ENCODE assay signal across 9 cellular contexts in the genomic region with DNA sequence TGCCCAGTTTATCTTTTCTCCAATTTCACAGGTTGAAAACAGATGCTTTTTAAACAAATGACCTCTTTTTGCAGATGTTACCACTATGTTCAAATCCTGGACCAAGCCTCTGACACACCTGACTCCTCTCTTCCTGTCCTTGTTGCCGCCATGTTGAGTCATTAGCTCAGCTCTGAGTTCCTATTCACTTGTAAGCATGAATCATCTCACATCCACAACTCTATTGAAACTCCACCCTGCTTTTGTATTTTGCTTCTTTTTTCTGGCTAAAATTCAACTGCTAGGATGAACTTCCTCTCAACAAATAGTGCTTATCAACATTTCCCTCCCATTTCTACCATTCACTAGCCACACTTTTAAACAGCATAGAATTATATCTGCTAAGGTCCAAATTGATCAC. TPM values are rescaled to one million over a fixed set of nuclear protein-coding genes. Genes with fewer than 3 reads are reported as not detected.
DNase-seq lines count a peak whose midpoint lies in the region; ATAC-seq, FAIRE-seq and TF ChIP-seq lines count a peak whose summit lies in the region.
"Had no signal": no experiment of that assay in that cellular context is flagged by ENCODE, and none has a peak within 500 bp of the region (broad histone marks: within the 10 kb centered on the region; RNA-seq: fewer than 3 reads in every experiment).

No MANE protein-coding gene starts in this region.

- H3K36me3 Mint-ChIP-seq in CD14-positive monocyte: peaks cover 9 to 27% of the 10 kb centered on the region in 2 donors
- peaks cover 70% of the 10 kb centered on the region for H3K36me3 Mint-ChIP-seq in stimulated activated naive CD8-positive, alpha-beta T cell treated with anti-CD3 and anti-CD28 coated beads, Interleukin-15, Interleukin-2, amounts not matched to agents 100 ng/mL and 50 ng/mL, for 24 hours (ENCODE audit: low read depth)

- DNase-seq in CD14-positive monocyte (ENCODE audit: low spot score) (peak; percentile 76), NCI-H460 (ENCODE audit: extremely low read depth, low read depth) (peak; percentile 30), amniotic stem cell (lab: John Stamatoyannopoulos, UW) (peak; percentile 56), HepG2 (ENCODE audit: low spot score) (peak; percentile 53), NCI-H2227 (lab: John Stamatoyannopoulos, UW; ENCODE audit: unreplicated experiment) (no peak), KG1 (lab: John Stamatoyannopoulos, UW) (no peak)

- TF ChIP-seq CTCF in CD14-positive monocyte (IDR thresholded peaks at IDR 0.05) (no peak), HepG2 (CRISPR knock-in tag; IDR thresholded peaks at IDR 0.05) (no peak)

- in situ Hi-C loops in HepG2 (cut with HindIII; ENCODE audit: extremely low pct_ligation_motif_present, low pct_unique_long_range_greater_than_20kb): no loop called here

- no peaks in the 10 kb centered on the region; a peak in 2 of 5 replicates for H3K36me3 ChIP-seq in HepG2 (replicated peaks in 1 of 2; ENCODE audit: control insufficient read depth in 1 of 2, insufficient read depth in 2 of 2, low read length in 2 of 2)

- H3K27me3 ChIP-seq in HepG2 (ENCODE audit: control insufficient read depth in 1 of 2, insufficient read depth in 2 of 2, low read length in 2 of 2): no peaks in the 10 kb centered on the region; a peak in 1 of 5 replicates

- no peak for TF ChIP-seq RAD21 in HepG2 (CRISPR knock-in tag; IDR thresholded peaks at IDR 0.05)

- peak overlapping the region; percentile 45 to 69 for H3K4me3 Mint-ChIP-seq in CD14-positive monocyte
- peak overlapping the region; percentile 86 for H3K4me3 Mint-ChIP-seq in stimulated activated naive CD8-positive, alpha-beta T cell treated with anti-CD3 and anti-CD28 coated beads, Interleukin-15, Interleukin-2, amounts not matched to agents 100 ng/mL and 50 ng/mL, for 24 hours

- no TSS peak for BruUV-seq in HepG2 (replicated peaks; lab: Mats Ljungman, UMichigan)

- FAIRE-seq in HepG2 (lab: Jason Lieb, UNC): no peak

- TF ChIP-seq POLR2A in HepG2 (IDR thresholded peaks at IDR 0.05; ENCODE audit: insufficient read depth in 1 of 2, low read depth in 2 of 2, low read length in 2 of 2): no peak

- H3K27ac Mint-ChIP-seq in CD14-positive monocyte: peak overlapping the region; percentile 89 to 94 (median 90)
- H3K27ac Mint-ChIP-seq in stimulated activated naive CD8-positive, alpha-beta T cell treated with anti-CD3 and anti-CD28 coated beads, Interleukin-15, Interleukin-2, amounts not matched to agents 100 ng/mL and 50 ng/mL, for 24 hours: peak overlapping the region; percentile 86

- H3K9ac ChIP-seq in HepG2 (ENCODE audit: insufficient read depth, low read depth, low read length): peak overlapping the region; percentile 46

- no peaks in the 10 kb centered on the region for H3K9me3 Mint-ChIP-seq in CD14-positive monocyte
- no peaks in the 10 kb centered on the region for H3K9me3 Mint-ChIP-seq in stimulated activated naive CD8-positive, alpha-beta T cell treated with anti-CD3 and anti-CD28 coated beads, Interleukin-15, Interleukin-2, amounts not matched to agents 100 ng/mL and 50 ng/mL, for 24 hours

- H3K4me1 ChIP-seq in HepG2 (ENCODE audit: insufficient read depth, low read length): peaks cover 68% of the 10 kb centered on the region

- CTCF ChIA-PET in HepG2 (lab: Yijun Ruan, JAX; ENCODE audit: low intra/inter-chr PET ratio, low total read pairs): no interaction called here

- 71% methylated on average over 1 of the region's 1 CpG for WGBS in HepG2 (ENCODE audit: low lambda C conversion rate)

- peak overlapping the region; percentile 76 for H3K4me2 ChIP-seq in HepG2 (ENCODE audit: low read depth, low read length)

- H3K9me3 ChIP-seq in HepG2 (ENCODE audit: low read length): no peaks in the 10 kb centered on the region

- peaks cover 45% of the 10 kb centered on the region for H3K4me1 Mint-ChIP-seq in CD14-positive monocyte
- H3K4me1 Mint-ChIP-seq in stimulated activated naive CD8-positive, alpha-beta T cell treated with anti-CD3 and anti-CD28 coated beads, Interleukin-15, Interleukin-2, amounts not matched to agents 100 ng/mL and 50 ng/mL, for 24 hours (ENCODE audit: low read depth): peaks cover 66% of the 10 kb centered on the region

- peak overlapping the region; percentile 11 to 98 (median 53); a peak in 4 of 6 replicates for H3K4me3 ChIP-seq in HepG2 (replicated peaks in 1 of 3; ENCODE audit: insufficient read depth in 1 of 3, low read depth in 2 of 3, low read length in 3 of 3)

- H2AFZ ChIP-seq in HepG2 (ENCODE audit: low read length): no peak overlapping the region

- H3K27me3 Mint-ChIP-seq in CD14-positive monocyte (ENCODE audit: low read depth in 3 of 3): peaks cover 2% of the 10 kb centered on the region in 3 donors
- H3K27me3 Mint-ChIP-seq in stimulated activated naive CD8-positive, alpha-beta T cell treated with anti-CD3 and anti-CD28 coated beads, Interleukin-15, Interleukin-2, amounts not matched to agents 100 ng/mL and 50 ng/mL, for 24 hours: no peaks in the 10 kb centered on the region

- no peak for TF ChIP-seq EP300 in HepG2 (IDR thresholded peaks at IDR 0.05; ENCODE audit: low read depth in 2 of 2, low read length in 2 of 2)
- TF ChIP-seq EP300 in HepG2 (CRISPR knock-in tag; IDR thresholded peaks at IDR 0.05; ENCODE audit: borderline replicate concordance): no peak

- POLR2A ChIA-PET in HepG2 (lab: Yijun Ruan, JAX): interaction anchor here (1.0 to 9.9 kb wide), 5 partner anchors 10 to 623 kb away, joined by 3 to 102 read pairs (median 5); partner anchors contain the start of genes GTPBP1, RPL3 and TOMM22

- peaks cover 5% of the 10 kb centered on the region; the same call in 1 of the 2 replicates for H4K20me1 ChIP-seq in HepG2 (ENCODE audit: insufficient read depth, low read length)

- peaks cover 61% of the 10 kb centered on the region for H3K79me2 ChIP-seq in HepG2 (ENCODE audit: insufficient read depth, low read length)

- no peak for ATAC-seq in HepG2
- no peak for ATAC-seq in GM18502 (IDR thresholded peaks at IDR 0.05; ENCODE audit: poor library complexity, unreplicated experiment)

- intact Hi-C loops in CD14-positive monocyte (cut with micrococcal nuclease): no loop called here
- intact Hi-C loops in HepG2 (cut with micrococcal nuclease; ENCODE audit: unreplicated experiment): no loop called here

- H3K27ac ChIP-seq in HepG2 (ENCODE audit: extremely low read length, insufficient read depth, low read length): peak overlapping the region; percentile 62

RNA-seq across cellular contexts. Expression of gene JOSD1, which starts 4.1 kb away (rescaled TPM):
- polyA plus RNA-seq in CD14-positive monocyte: 1 to 10 TPM; 7.1 to 7.2 TPM
- 42.8 and 49.9 TPM in 2 replicates for total RNA-seq in NCI-H460 (2014; rRNA removed; shearing (Covaris generic))
- polyA plus RNA-seq in NCI-H460 (2014; cell fraction: nucleus; rRNA removed): 44.7 and 98.5 TPM in 2 replicates
- 30.6 and 31.7 TPM in 2 replicates for total RNA-seq in HepG2 (2016; rRNA removed; fragmentation: Illumina TruSeq; extraction: Trizol)
- total RNA-seq in HepG2 (2016; cell fraction: cytosol; rRNA removed; fragmentation: Illumina TruSeq; extraction: Trizol; ENCODE audit: low read depth): 8.1 and 9.2 TPM in 2 replicates
- total RNA-seq in HepG2 (2016; cell fraction: insoluble cytoplasmic fraction; rRNA removed; fragmentation: Illumina TruSeq; extraction: Trizol): 26.6 and 29.1 TPM in 2 replicates
- 33.4 and 36.1 TPM in 2 replicates for total RNA-seq in HepG2 (2016; cell fraction: membrane; rRNA removed; fragmentation: Illumina TruSeq; extraction: Trizol)
- 17.6 and 22.7 TPM in 2 replicates for total RNA-seq in HepG2 (2016; cell fraction: nucleus; rRNA removed; fragmentation: Illumina TruSeq; extraction: Trizol)
- polyA plus RNA-seq in HepG2 (2011; rRNA removed): 38.4 and 44.5 TPM in 2 replicates
- 39.7 and 45.2 TPM in 2 replicates for polyA plus RNA-seq in HepG2 (2011; cell fraction: cytosol; rRNA removed)
- polyA plus RNA-seq in HepG2 (2011; cell fraction: nucleus; rRNA removed): 36.9 and 44.6 TPM in 2 replicates
- 28.7 and 33.3 TPM in 2 replicates for polyA plus RNA-seq in HepG2 (2012)
- 7.4 and 8.3 TPM in 2 replicates for polyA plus RNA-seq in HepG2 (2016; cell fraction: cytosol; fragmentation: Illumina TruSeq; extraction: Trizol; ENCODE audit: low read depth)
- polyA plus RNA-seq in HepG2 (2016; cell fraction: insoluble cytoplasmic fraction; fragmentation: Illumina TruSeq; extraction: Trizol; ENCODE audit: low read depth): 28.7 and 31.1 TPM in 2 replicates
- polyA plus RNA-seq in HepG2 (2016; cell fraction: membrane; fragmentation: Illumina TruSeq; extraction: Trizol; ENCODE audit: low read depth): 21.8 and 25.8 TPM in 2 replicates
- 40.7 and 49.6 TPM in 2 replicates for polyA plus RNA-seq in HepG2 (2016; cell fraction: nucleus; fragmentation: Illumina TruSeq; extraction: Trizol; ENCODE audit: insufficient read depth, low read depth)
- polyA minus RNA-seq in HepG2 (2011; rRNA and poly(A)+ RNA removed; ENCODE audit: low replicate concordance): 51.9 and 81.6 TPM in 2 replicates
- 20.5 and 24.2 TPM in 2 replicates for polyA minus RNA-seq in HepG2 (2011; cell fraction: cytosol; rRNA and poly(A)+ RNA removed)
- polyA minus RNA-seq in HepG2 (2011; cell fraction: nucleus; rRNA and poly(A)+ RNA removed): 25.5 and 25.6 TPM in 2 replicates

RNA-seq across cellular contexts. Expression of gene GTPBP1, which starts 9.1 kb away (rescaled TPM):
- polyA plus RNA-seq in CD14-positive monocyte (10 to 100 TPM in 1 of 2 donors, 1 to 10 TPM in 1; 6.7 to 12.7 TPM), HepG2 (2011; rRNA removed) (27.0 and 34.6 TPM in 2 replicates)
- total RNA-seq in NCI-H460 (2014; rRNA removed; shearing (Covaris generic)): 9.8 and 12.3 TPM in 2 replicates
- 9.4 and 21.0 TPM in 2 replicates for polyA plus RNA-seq in NCI-H460 (2014; cell fraction: nucleus; rRNA removed)
- 22.3 and 24.6 TPM in 2 replicates for total RNA-seq in HepG2 (2016; rRNA removed; fragmentation: Illumina TruSeq; extraction: Trizol)
- 9.4 and 11.9 TPM in 2 replicates for total RNA-seq in HepG2 (2016; cell fraction: cytosol; rRNA removed; fragmentation: Illumina TruSeq; extraction: Trizol; ENCODE audit: low read depth)
- total RNA-seq in HepG2 (2016; cell fraction: insoluble cytoplasmic fraction; rRNA removed; fragmentation: Illumina TruSeq; extraction: Trizol): 22.2 and 23.5 TPM in 2 replicates
- 10.5 and 13.9 TPM in 2 replicates for total RNA-seq in HepG2 (2016; cell fraction: membrane; rRNA removed; fragmentation: Illumina TruSeq; extraction: Trizol)
- 28.5 and 30.6 TPM in 2 replicates for total RNA-seq in HepG2 (2016; cell fraction: nucleus; rRNA removed; fragmentation: Illumina TruSeq; extraction: Trizol)
- 12.2 TPM in 2 replicates for polyA plus RNA-seq in HepG2 (2011; cell fraction: cytosol; rRNA removed)
- polyA plus RNA-seq in HepG2 (2011; cell fraction: nucleus; rRNA removed): 95.6 and 97.7 TPM in 2 replicates
- polyA plus RNA-seq in HepG2 (2012): 27.1 and 32.6 TPM in 2 replicates
- polyA plus RNA-seq in HepG2 (2016; cell fraction: cytosol; fragmentation: Illumina TruSeq; extraction: Trizol; ENCODE audit: low read depth): 1.9 and 2.1 TPM in 2 replicates
- polyA plus RNA-seq in HepG2 (2016; cell fraction: insoluble cytoplasmic fraction; fragmentation: Illumina TruSeq; extraction: Trizol; ENCODE audit: low read depth): 11.2 and 13.8 TPM in 2 replicates
- polyA plus RNA-seq in HepG2 (2016; cell fraction: membrane; fragmentation: Illumina TruSeq; extraction: Trizol; ENCODE audit: low read depth): 4.8 and 5.6 TPM in 2 replicates
- 23.2 and 23.4 TPM in 2 replicates for polyA plus RNA-seq in HepG2 (2016; cell fraction: nucleus; fragmentation: Illumina TruSeq; extraction: Trizol; ENCODE audit: insufficient read depth, low read depth)
- 58.7 and 59.1 TPM in 2 replicates for polyA minus RNA-seq in HepG2 (2011; rRNA and poly(A)+ RNA removed; ENCODE audit: low replicate concordance)
- polyA minus RNA-seq in HepG2 (2011; cell fraction: cytosol; rRNA and poly(A)+ RNA removed): 15.1 and 17.8 TPM in 2 replicates
- 81.0 and 88.9 TPM in 2 replicates for polyA minus RNA-seq in HepG2 (2011; cell fraction: nucleus; rRNA and poly(A)+ RNA removed)

RNA-seq across cellular contexts. Expression of gene TOMM22, which starts 14.8 kb away (rescaled TPM):
- polyA plus RNA-seq in CD14-positive monocyte (10 to 100 TPM; 58.0 to 71.4 TPM), HepG2 (2011; rRNA removed) (37.3 and 46.9 TPM in 2 replicates)
- total RNA-seq in NCI-H460 (2014; rRNA removed; shearing (Covaris generic)): 26.1 and 28.5 TPM in 2 replicates
- polyA plus RNA-seq in NCI-H460 (2014; cell fraction: nucleus; rRNA removed): 47.3 and 73.4 TPM in 2 replicates
- total RNA-seq in HepG2 (2016; rRNA removed; fragmentation: Illumina TruSeq; extraction: Trizol): 118 and 143 TPM in 2 replicates
- 46.5 and 54.3 TPM in 2 replicates for total RNA-seq in HepG2 (2016; cell fraction: cytosol; rRNA removed; fragmentation: Illumina TruSeq; extraction: Trizol; ENCODE audit: low read depth)
- total RNA-seq in HepG2 (2016; cell fraction: insoluble cytoplasmic fraction; rRNA removed; fragmentation: Illumina TruSeq; extraction: Trizol): 112 and 138 TPM in 2 replicates
- 120 and 127 TPM in 2 replicates for total RNA-seq in HepG2 (2016; cell fraction: membrane; rRNA removed; fragmentation: Illumina TruSeq; extraction: Trizol)
- total RNA-seq in HepG2 (2016; cell fraction: nucleus; rRNA removed; fragmentation: Illumina TruSeq; extraction: Trizol): 42.3 and 47.4 TPM in 2 replicates
- polyA plus RNA-seq in HepG2 (2011; cell fraction: cytosol; rRNA removed): 27.5 and 46.2 TPM in 2 replicates
- polyA plus RNA-seq in HepG2 (2011; cell fraction: nucleus; rRNA removed): 8.9 and 10.9 TPM in 2 replicates
- 46.1 and 62.9 TPM in 2 replicates for polyA plus RNA-seq in HepG2 (2012)
- 63.6 and 70.9 TPM in 2 replicates for polyA plus RNA-seq in HepG2 (2016; cell fraction: cytosol; fragmentation: Illumina TruSeq; extraction: Trizol; ENCODE audit: low read depth)
- polyA plus RNA-seq in HepG2 (2016; cell fraction: insoluble cytoplasmic fraction; fragmentation: Illumina TruSeq; extraction: Trizol; ENCODE audit: low read depth): 161 and 162 TPM in 2 replicates
- polyA plus RNA-seq in HepG2 (2016; cell fraction: membrane; fragmentation: Illumina TruSeq; extraction: Trizol; ENCODE audit: low read depth): 126 and 148 TPM in 2 replicates
- 85.7 and 87.7 TPM in 2 replicates for polyA plus RNA-seq in HepG2 (2016; cell fraction: nucleus; fragmentation: Illumina TruSeq; extraction: Trizol; ENCODE audit: insufficient read depth, low read depth)
- 34.4 and 37.5 TPM in 2 replicates for polyA minus RNA-seq in HepG2 (2011; rRNA and poly(A)+ RNA removed; ENCODE audit: low replicate concordance)
- polyA minus RNA-seq in HepG2 (2011; cell fraction: cytosol; rRNA and poly(A)+ RNA removed): 28.1 and 28.5 TPM in 2 replicates
- polyA minus RNA-seq in HepG2 (2011; cell fraction: nucleus; rRNA and poly(A)+ RNA removed): 11.8 and 15.4 TPM in 2 replicates

RNA-seq across cellular contexts. Expression of gene CBY1, which starts 40.2 kb away (rescaled TPM):
- polyA plus RNA-seq in CD14-positive monocyte (1 to 10 TPM; 1.1 to 1.7 TPM), HepG2 (2011; rRNA removed) (18.1 and 20.3 TPM in 2 replicates)
- 6.1 and 7.9 TPM in 2 replicates for total RNA-seq in NCI-H460 (2014; rRNA removed; shearing (Covaris generic))
- polyA plus RNA-seq in NCI-H460 (2014; cell fraction: nucleus; rRNA removed): 1.6 and 9.0 TPM in 2 replicates
- total RNA-seq in HepG2 (2016; rRNA removed; fragmentation: Illumina TruSeq; extraction: Trizol): 19.7 and 28.8 TPM in 2 replicates
- total RNA-seq in HepG2 (2016; cell fraction: cytosol; rRNA removed; fragmentation: Illumina TruSeq; extraction: Trizol; ENCODE audit: low read depth): 12.4 and 14.6 TPM in 2 replicates
- 24.0 and 29.9 TPM in 2 replicates for total RNA-seq in HepG2 (2016; cell fraction: insoluble cytoplasmic fraction; rRNA removed; fragmentation: Illumina TruSeq; extraction: Trizol)
- 25.8 and 26.9 TPM in 2 replicates for total RNA-seq in HepG2 (2016; cell fraction: membrane; rRNA removed; fragmentation: Illumina TruSeq; extraction: Trizol)
- total RNA-seq in HepG2 (2016; cell fraction: nucleus; rRNA removed; fragmentation: Illumina TruSeq; extraction: Trizol): 10.3 and 13.5 TPM in 2 replicates
- polyA plus RNA-seq in HepG2 (2011; cell fraction: cytosol; rRNA removed): 20.1 and 21.1 TPM in 2 replicates
- 10.3 and 10.6 TPM in 2 replicates for polyA plus RNA-seq in HepG2 (2011; cell fraction: nucleus; rRNA removed)
- polyA plus RNA-seq in HepG2 (2012): 11.6 and 15.0 TPM in 2 replicates
- polyA plus RNA-seq in HepG2 (2016; cell fraction: cytosol; fragmentation: Illumina TruSeq; extraction: Trizol; ENCODE audit: low read depth): 18.2 and 24.7 TPM in 2 replicates
- polyA plus RNA-seq in HepG2 (2016; cell fraction: insoluble cytoplasmic fraction; fragmentation: Illumina TruSeq; extraction: Trizol; ENCODE audit: low read depth): 43.2 and 46.0 TPM in 2 replicates
- polyA plus RNA-seq in HepG2 (2016; cell fraction: membrane; fragmentation: Illumina TruSeq; extraction: Trizol; ENCODE audit: low read depth): 26.2 and 31.2 TPM in 2 replicates
- 33.6 and 34.6 TPM in 2 replicates for polyA plus RNA-seq in HepG2 (2016; cell fraction: nucleus; fragmentation: Illumina TruSeq; extraction: Trizol; ENCODE audit: insufficient read depth, low read depth)
- 11.2 and 14.1 TPM in 2 replicates for polyA minus RNA-seq in HepG2 (2011; rRNA and poly(A)+ RNA removed; ENCODE audit: low replicate concordance)
- polyA minus RNA-seq in HepG2 (2011; cell fraction: cytosol; rRNA and poly(A)+ RNA removed): 4.4 and 4.7 TPM in 2 replicates
- 7.9 and 10.8 TPM in 2 replicates for polyA minus RNA-seq in HepG2 (2011; cell fraction: nucleus; rRNA and poly(A)+ RNA removed)

RNA-seq across cellular contexts. Expression of gene FAM227A, which starts 40.4 kb away (rescaled TPM):
- polyA plus RNA-seq in CD14-positive monocyte: not detected
- total RNA-seq in NCI-H460 (2014; rRNA removed; shearing (Covaris generic)): 0.89 and 1.2 TPM in 2 replicates
- 2.7 and 4.3 TPM in 2 replicates for polyA plus RNA-seq in NCI-H460 (2014; cell fraction: nucleus; rRNA removed)
- 0.53 and 1.5 TPM in 2 replicates for total RNA-seq in HepG2 (2016; rRNA removed; fragmentation: Illumina TruSeq; extraction: Trizol)
- total RNA-seq in HepG2 (2016; cell fraction: cytosol; rRNA removed; fragmentation: Illumina TruSeq; extraction: Trizol; ENCODE audit: low read depth): 0.26 and 0.51 TPM in 2 replicates
- 0.21 and 1.3 TPM in 2 replicates for total RNA-seq in HepG2 (2016; cell fraction: insoluble cytoplasmic fraction; rRNA removed; fragmentation: Illumina TruSeq; extraction: Trizol)
- 0.46 and 0.48 TPM in 2 replicates for total RNA-seq in HepG2 (2016; cell fraction: membrane; rRNA removed; fragmentation: Illumina TruSeq; extraction: Trizol)
- 3.8 and 4.2 TPM in 2 replicates for total RNA-seq in HepG2 (2016; cell fraction: nucleus; rRNA removed; fragmentation: Illumina TruSeq; extraction: Trizol)
- 0.89 and 1.0 TPM in 2 replicates for polyA plus RNA-seq in HepG2 (2011; rRNA removed)
- polyA plus RNA-seq in HepG2 (2011; cell fraction: cytosol; rRNA removed): 0.09 TPM in 2 replicates
- polyA plus RNA-seq in HepG2 (2011; cell fraction: nucleus; rRNA removed): 1.9 and 2.6 TPM in 2 replicates
- polyA plus RNA-seq in HepG2 (2012): 0.39 and 0.43 TPM in 2 replicates
- polyA plus RNA-seq in HepG2 (2016; cell fraction: cytosol; fragmentation: Illumina TruSeq; extraction: Trizol; ENCODE audit: low read depth): 0.03 and 0.08 TPM in 2 replicates
- polyA plus RNA-seq in HepG2 (2016; cell fraction: insoluble cytoplasmic fraction; fragmentation: Illumina TruSeq; extraction: Trizol; ENCODE audit: low read depth): 0.20 and 0.47 TPM in 2 replicates
- polyA plus RNA-seq in HepG2 (2016; cell fraction: membrane; fragmentation: Illumina TruSeq; extraction: Trizol; ENCODE audit: low read depth): 0.14 and 0.17 TPM in 2 replicates
- polyA plus RNA-seq in HepG2 (2016; cell fraction: nucleus; fragmentation: Illumina TruSeq; extraction: Trizol; ENCODE audit: insufficient read depth, low read depth): 3.4 and 3.5 TPM in 2 replicates
- 0.76 and 5.9 TPM in 2 replicates for polyA minus RNA-seq in HepG2 (2011; rRNA and poly(A)+ RNA removed; ENCODE audit: low replicate concordance)
- 0.18 and 0.40 TPM in 2 replicates for polyA minus RNA-seq in HepG2 (2011; cell fraction: cytosol; rRNA and poly(A)+ RNA removed)
- polyA minus RNA-seq in HepG2 (2011; cell fraction: nucleus; rRNA and poly(A)+ RNA removed): 3.1 and 3.7 TPM in 2 replicates
- total RNA-seq: mononuclear cell had no signal

Comparison
In these comparisons a context has a peak if more than half of its experiments do, and no peak if none do; other contexts are left out.
1. DNase-seq: peak in CD14-positive monocyte (single experiment), NCI-H460 (single experiment), amniotic stem cell (single experiment) and HepG2 (single experiment); none in NCI-H2227 (single experiment) and KG1 (single experiment).